Comparison of ENCODE assay signal across 26 cellular contexts in genomic region chr18:45349447-45349846, GRCh38.
"Had no signal": no experiment of that assay in that cellular context is flagged by ENCODE, and none has a peak within 500 bp of the region (broad histone marks: within the 10 kb centered on the region; RNA-seq: fewer than 3 reads in every experiment).

No MANE protein-coding gene starts in this region.

- DNase-seq: head of caudate nucleus; hypothalamus; immature natural killer cell; kidney; lower lobe of right lung; mesendoderm; naive B cell; natural killer cell; nephron progenitor cell; occipital lobe; sigmoid colon; small intestine; spleen; stimulated activated CD4-positive, alpha-beta T cell treated with anti-CD3 and anti-CD28 coated beads, Interleukin-4, amount 100 ng/mL, for 24 hours; stimulated activated naive CD4-positive, alpha-beta T cell treated with Interleukin-2 at 50 U/mL for 16 hours; stimulated activated naive CD8-positive, alpha-beta T cell treated with anti-CD3 and anti-CD28 coated beads, Interleukin-15, amount 100 ng/mL, for 72 hours; testis; thyroid gland; transverse colon; upper lobe of left lung had no signal

- H3K79me2 ChIP-seq: parathyroid adenoma had no signal

- H2AFZ ChIP-seq: neural progenitor cell, parathyroid adenoma had no signal

- ATAC-seq: lower lobe of right lung; natural killer cell; stimulated activated effector memory CD8-positive, alpha-beta T cell treated with anti-CD3 and anti-CD28 coated beads, Interleukin-12 subunit alpha, Interleukin-12 subunit beta, amount 100 ng/mL, for 72 hours; stimulated activated naive CD8-positive, alpha-beta T cell treated with anti-CD3 and anti-CD28 coated beads, Interleukin-15, amount 100 ng/mL, for 72 hours had no signal

- H3K9me3 ChIP-seq: lower lobe of right lung, neutrophil, psoas muscle, sigmoid colon, spleen, testis, thyroid gland, transverse colon, upper lobe of left lung, vagina had no signal

- H3K27ac ChIP-seq: lower lobe of right lung, neural progenitor cell, neutrophil, parathyroid adenoma, psoas muscle, sigmoid colon, spleen, testis, thyroid gland, transverse colon, upper lobe of left lung, vagina had no signal

- H3K36me3 ChIP-seq: lower lobe of right lung, neural progenitor cell, neutrophil, sigmoid colon, spleen, thyroid gland, transverse colon, upper lobe of left lung, vagina had no signal

- H3K27me3 ChIP-seq: neural progenitor cell, neutrophil, sigmoid colon, spleen, testis, thyroid gland, transverse colon, upper lobe of left lung, vagina had no signal

- H3K4me3 ChIP-seq: lower lobe of right lung, neural progenitor cell, psoas muscle, sigmoid colon, spleen, testis, thyroid gland, transverse colon, upper lobe of left lung, vagina had no signal

- H3K4me2 ChIP-seq: neural progenitor cell had no signal

- H3K4me1 ChIP-seq: lower lobe of right lung, neural progenitor cell, sigmoid colon, spleen, testis, thyroid gland, transverse colon, upper lobe of left lung, vagina had no signal

- H3K9ac ChIP-seq: neural progenitor cell, parathyroid adenoma had no signal
